ENCODE assay signal across 1 cellular context in the genomic region with DNA sequence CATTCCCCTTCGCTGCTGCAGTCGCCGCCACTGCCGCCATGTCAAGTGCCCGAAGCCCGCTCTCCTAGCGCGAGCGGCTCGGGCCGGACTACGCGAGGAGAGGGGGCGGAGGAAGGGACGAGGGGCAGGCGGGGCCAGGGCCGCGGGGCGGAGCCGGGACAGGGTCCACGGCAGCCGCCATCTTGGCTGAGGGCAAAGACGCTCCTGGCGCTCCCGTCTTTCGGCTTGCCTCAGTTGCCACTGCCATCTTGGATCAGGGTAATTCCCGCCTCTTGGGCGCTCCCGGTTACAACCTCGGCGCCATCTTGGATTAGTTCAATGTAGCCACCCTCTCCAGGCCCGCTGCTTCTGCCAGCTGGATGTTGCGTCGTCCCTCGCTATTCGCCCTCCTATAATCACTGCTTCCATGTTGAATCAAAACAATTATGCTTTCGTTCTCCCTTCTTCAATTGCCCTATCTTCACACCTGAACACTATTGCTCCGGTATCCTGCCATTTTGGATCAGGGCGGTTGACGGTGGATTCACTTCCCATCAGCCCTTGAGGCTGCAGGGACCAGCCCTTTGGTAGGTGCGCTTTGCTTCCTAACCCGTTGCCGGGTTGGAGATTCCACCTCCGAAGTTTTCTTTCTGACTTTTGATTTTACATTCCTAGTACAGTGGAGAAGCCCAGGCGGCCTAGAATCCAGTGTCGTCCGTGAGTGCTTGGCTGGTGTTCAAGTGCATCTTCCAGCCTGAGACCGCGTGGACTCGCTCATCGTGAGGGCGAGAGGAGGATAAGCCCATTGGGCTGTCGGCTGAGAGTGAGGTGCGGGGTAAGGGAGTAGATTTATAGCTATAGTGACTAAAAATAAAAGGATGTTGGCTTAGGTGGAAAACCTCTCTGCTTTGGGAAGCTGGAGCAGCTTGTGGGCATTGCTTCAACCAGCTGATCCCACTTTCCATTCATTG.
TF ChIP-seq lines count a peak whose summit lies in the region.

Gene HACD2, minus strand, starts transcription at position 66 of the 950 bp plus-strand sequence. Its CDS starts 26 bp downstream, at position 40.

TF ChIP-seq in HepG2, 621 proteins besides CTCF, POLR2A, EP300 and RAD21 (continued from another document and continues in another):
- TF ChIP-seq, protein P1, sequence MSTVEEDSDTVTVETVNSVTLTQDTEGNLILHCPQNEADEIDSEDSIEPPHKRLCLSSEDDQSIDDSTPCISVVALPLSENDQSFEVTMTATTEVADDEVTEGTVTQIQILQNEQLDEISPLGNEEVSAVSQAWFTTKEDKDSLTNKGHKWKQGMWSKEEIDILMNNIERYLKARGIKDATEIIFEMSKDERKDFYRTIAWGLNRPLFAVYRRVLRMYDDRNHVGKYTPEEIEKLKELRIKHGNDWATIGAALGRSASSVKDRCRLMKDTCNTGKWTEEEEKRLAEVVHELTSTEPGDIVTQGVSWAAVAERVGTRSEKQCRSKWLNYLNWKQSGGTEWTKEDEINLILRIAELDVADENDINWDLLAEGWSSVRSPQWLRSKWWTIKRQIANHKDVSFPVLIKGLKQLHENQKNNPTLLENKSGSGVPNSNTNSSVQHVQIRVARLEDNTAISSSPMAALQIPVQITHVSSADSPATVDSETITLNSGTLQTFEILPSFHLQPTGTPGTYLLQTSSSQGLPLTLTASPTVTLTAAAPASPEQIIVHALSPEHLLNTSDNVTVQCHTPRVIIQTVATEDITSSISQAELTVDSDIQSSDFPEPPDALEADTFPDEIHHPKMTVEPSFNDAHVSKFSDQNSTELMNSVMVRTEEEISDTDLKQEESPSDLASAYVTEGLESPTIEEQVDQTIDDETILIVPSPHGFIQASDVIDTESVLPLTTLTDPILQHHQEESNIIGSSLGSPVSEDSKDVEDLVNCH (CRISPR knock-in tag; IDR thresholded peaks at IDR 0.05): no peak
- TF ChIP-seq ZNF124 (CRISPR knock-in tag; IDR thresholded peaks at IDR 0.05) (peak; percentile 33; the same call in 1 of the 2 replicates), NKX3-1 (CRISPR knock-in tag; IDR thresholded peaks at IDR 0.05) (no peak), HBP1 (CRISPR knock-in tag; IDR thresholded peaks at IDR 0.05; ENCODE audit: low read depth) (no peak), ZNF382 (CRISPR knock-in tag; IDR thresholded peaks at IDR 0.05; ENCODE audit: borderline replicate concordance) (no peak), ZNF709 (CRISPR knock-in tag; IDR thresholded peaks at IDR 0.05) (0 out of 2 replicates have a peak, but pooled peaks have one; percentile 59), LRRFIP1 (CRISPR knock-in tag; conservative IDR thresholded peaks at IDR 0.05) (no peak), THAP11 (CRISPR knock-in tag; IDR thresholded peaks at IDR 0.05) (peak; percentile 89), ZNF547 (CRISPR knock-in tag; IDR thresholded peaks at IDR 0.05) (0 out of 2 replicates have a peak, but pooled peaks have one; percentile 15), ZNF484 (CRISPR knock-in tag; IDR thresholded peaks at IDR 0.05; ENCODE audit: borderline replicate concordance, low read depth) (no peak), CSRNP1 (CRISPR knock-in tag; IDR thresholded peaks at IDR 0.05) (peak; percentile 67; the same call in 1 of the 2 replicates), SPEN (CRISPR knock-in tag; IDR thresholded peaks at IDR 0.05; ENCODE audit: low read depth) (peak; percentile 77), CHD4 (IDR thresholded peaks at IDR 0.05; ENCODE audit: borderline replicate concordance, low read length) (no peak), ELK4 (CRISPR knock-in tag; IDR thresholded peaks at IDR 0.05; ENCODE audit: borderline replicate concordance) (no peak), ESRRA (CRISPR knock-in tag; IDR thresholded peaks at IDR 0.05; ENCODE audit: low read depth) (peak; percentile 71), SIX4 (CRISPR knock-in tag; IDR thresholded peaks at IDR 0.05) (no peak), ZNF432 (CRISPR knock-in tag; IDR thresholded peaks at IDR 0.05; ENCODE audit: borderline replicate concordance) (no peak), HDAC6 (IDR thresholded peaks at IDR 0.05; ENCODE audit: low read depth, low read length) (no peak), AHR (CRISPR knock-in tag; IDR thresholded peaks at IDR 0.05) (peak; percentile 64), KLF16 (CRISPR knock-in tag; IDR thresholded peaks at IDR 0.05) (peak in 1 of 2 experiments; percentile 59; a peak in 1 of 4 replicates), U2AF1 (optimal IDR thresholded peaks at IDR 0.05; ENCODE audit: low read depth, low read length) (no peak), NFKB2 (CRISPR knock-in tag; IDR thresholded peaks at IDR 0.05; ENCODE audit: borderline replicate concordance) (0 out of 2 replicates have a peak, but pooled peaks have one; percentile 19)
- TF ChIP-seq, protein P2, sequence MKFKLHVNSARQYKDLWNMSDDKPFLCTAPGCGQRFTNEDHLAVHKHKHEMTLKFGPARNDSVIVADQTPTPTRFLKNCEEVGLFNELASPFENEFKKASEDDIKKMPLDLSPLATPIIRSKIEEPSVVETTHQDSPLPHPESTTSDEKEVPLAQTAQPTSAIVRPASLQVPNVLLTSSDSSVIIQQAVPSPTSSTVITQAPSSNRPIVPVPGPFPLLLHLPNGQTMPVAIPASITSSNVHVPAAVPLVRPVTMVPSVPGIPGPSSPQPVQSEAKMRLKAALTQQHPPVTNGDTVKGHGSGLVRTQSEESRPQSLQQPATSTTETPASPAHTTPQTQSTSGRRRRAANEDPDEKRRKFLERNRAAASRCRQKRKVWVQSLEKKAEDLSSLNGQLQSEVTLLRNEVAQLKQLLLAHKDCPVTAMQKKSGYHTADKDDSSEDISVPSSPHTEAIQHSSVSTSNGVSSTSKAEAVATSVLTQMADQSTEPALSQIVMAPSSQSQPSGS (CRISPR knock-in tag; IDR thresholded peaks at IDR 0.05): peak; percentile 24
- TF ChIP-seq, protein P3, sequence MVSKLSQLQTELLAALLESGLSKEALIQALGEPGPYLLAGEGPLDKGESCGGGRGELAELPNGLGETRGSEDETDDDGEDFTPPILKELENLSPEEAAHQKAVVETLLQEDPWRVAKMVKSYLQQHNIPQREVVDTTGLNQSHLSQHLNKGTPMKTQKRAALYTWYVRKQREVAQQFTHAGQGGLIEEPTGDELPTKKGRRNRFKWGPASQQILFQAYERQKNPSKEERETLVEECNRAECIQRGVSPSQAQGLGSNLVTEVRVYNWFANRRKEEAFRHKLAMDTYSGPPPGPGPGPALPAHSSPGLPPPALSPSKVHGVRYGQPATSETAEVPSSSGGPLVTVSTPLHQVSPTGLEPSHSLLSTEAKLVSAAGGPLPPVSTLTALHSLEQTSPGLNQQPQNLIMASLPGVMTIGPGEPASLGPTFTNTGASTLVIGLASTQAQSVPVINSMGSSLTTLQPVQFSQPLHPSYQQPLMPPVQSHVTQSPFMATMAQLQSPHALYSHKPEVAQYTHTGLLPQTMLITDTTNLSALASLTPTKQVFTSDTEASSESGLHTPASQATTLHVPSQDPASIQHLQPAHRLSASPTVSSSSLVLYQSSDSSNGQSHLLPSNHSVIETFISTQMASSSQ (IDR thresholded peaks at IDR 0.05; ENCODE audit: low read depth): no peak
- TF ChIP-seq, protein P3 (CRISPR knock-in tag; IDR thresholded peaks at IDR 0.05; ENCODE audit: borderline replicate concordance): peak; percentile 65; the same call in 1 of the 2 replicates
- TF ChIP-seq, protein P4, sequence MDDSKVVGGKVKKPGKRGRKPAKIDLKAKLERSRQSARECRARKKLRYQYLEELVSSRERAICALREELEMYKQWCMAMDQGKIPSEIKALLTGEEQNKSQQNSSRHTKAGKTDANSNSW (CRISPR knock-in tag; IDR thresholded peaks at IDR 0.05; ENCODE audit: borderline replicate concordance): no peak
